1 cellular context compared by ENCODE assay signal in the genomic region with DNA sequence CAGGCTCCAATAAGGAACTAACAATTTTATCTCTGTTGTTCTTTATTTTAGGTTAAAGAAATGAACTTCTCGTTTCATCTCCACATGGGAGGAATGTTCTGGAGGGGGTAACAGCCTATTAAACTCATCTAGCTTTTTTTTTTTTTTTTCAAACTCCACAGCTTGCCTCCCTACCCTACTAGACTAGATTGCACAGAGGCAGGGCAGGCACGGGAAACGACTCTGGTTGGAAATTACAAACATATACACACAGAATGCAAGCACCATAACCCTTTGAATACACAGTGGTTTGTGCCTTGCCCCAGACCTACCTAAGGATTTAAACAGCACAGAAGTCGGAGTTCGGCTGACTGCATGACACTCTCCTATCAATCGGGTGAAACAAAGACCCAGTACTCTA.
TF ChIP-seq lines count a peak whose summit lies in the region.

No MANE protein-coding gene starts in this region.

TF ChIP-seq in K562, 482 proteins besides CTCF, POLR2A, EP300 and RAD21 (continued from another document):
- no peak for TF ChIP-seq ZNF639 (CRISPR knock-in tag; conservative IDR thresholded peaks at IDR 0.05 in 1 of 2, IDR thresholded peaks at IDR 0.05 in 1 of 2)
- TF ChIP-seq ZNF384 (IDR thresholded peaks at IDR 0.05; ENCODE audit: low read depth, low read length): 0 out of 2 replicates have a peak, but pooled peaks have one; percentile 15
- peak; percentile 93 for TF ChIP-seq PRDM10 (IDR thresholded peaks at IDR 0.05; ENCODE audit: partially characterized antibody)
- no peak for TF ChIP-seq ZNF717 (CRISPR knock-in tag; IDR thresholded peaks at IDR 0.05)
- TF ChIP-seq NFIC (IDR thresholded peaks at IDR 0.05): no peak
- no peak for TF ChIP-seq ZNF766 (CRISPR knock-in tag; conservative IDR thresholded peaks at IDR 0.05)
- no peak for TF ChIP-seq CREB1 (IDR thresholded peaks at IDR 0.05)
- no peak for TF ChIP-seq CREB1 (CRISPR knock-in tag; IDR thresholded peaks at IDR 0.05)
